In genomic region chr20:36235892-36236785, GRCh38 we compare ENCODE assay signal across 8 cellular contexts. TPM values are rescaled to one million over a fixed set of nuclear protein-coding genes. Genes with fewer than 3 reads are reported as not detected.
DNase-seq lines count a peak whose midpoint lies in the region; ATAC-seq and TF ChIP-seq lines count a peak whose summit lies in the region.

TSS of gene AAR2 (plus strand) at chr20:36236478. CDS start at chr20:36239869, 3,391 bp downstream.

- 13 to 18% (median 17%) methylated on average over 41 to 44 of the region's 44 CpGs for WGBS in spleen, 5 donors

- DNase-seq in GDM1 (lab: John Stamatoyannopoulos, UW) (peak; percentile 55), NCI-H2227 treated with DMSO at 0.1 percent for 48 hours (lab: John Stamatoyannopoulos, UW) (peak; percentile 84), cardiac fibroblast (ENCODE audit: low read depth in 2 of 2) (peak; percentile 83 to 85), iris pigment epithelial cell (ENCODE audit: low read depth) (peak; percentile 77), spleen (peak; percentile 93)
- DNase-seq in activated CD4-positive, CD25-positive, alpha-beta regulatory T cell (lab: John Stamatoyannopoulos, UW), result peak; percentile 64 to 77 (median 70)

- peaks cover 0 to 4% (median 0%) of the 10 kb centered on the region in 7 donors for H3K27me3 ChIP-seq in spleen (replicated peaks in 1 of 7)

- intact Hi-C loops in spleen (cut with DNase I; ENCODE audit: low total_unique reads), result no loop called here

- TF ChIP-seq CTCF in cardiac fibroblast (IDR thresholded peaks at IDR 0.05; ENCODE audit: low read depth, low read length) (no peak), spleen (IDR thresholded peaks at IDR 0.05 in 8 of 11, conservative IDR thresholded peaks at IDR 0.05 in 3 of 11) (no peak)

- peak within 1 kb of the TSS; percentile 43 to 87 (median 76) for H3K27ac ChIP-seq in spleen

- peak; percentile 84 for ATAC-seq in HG02798 (IDR thresholded peaks at IDR 0.05; ENCODE audit: poor library complexity, unreplicated experiment)
- ATAC-seq in GM18519 (IDR thresholded peaks at IDR 0.05; ENCODE audit: low FRiP score, unreplicated experiment), result no peak

- no peak for TF ChIP-seq POLR2A in spleen (IDR thresholded peaks at IDR 0.05)

- H3K4me1 ChIP-seq in spleen, result peaks cover 14 to 54% (median 30%) of the 10 kb centered on the region in 6 donors

- H3K9me3 ChIP-seq in spleen, result no peaks in the 10 kb centered on the region

- H3K36me3 ChIP-seq in spleen, result peaks cover 0 to 23% (median 16%) of the 10 kb centered on the region in 6 donors

- peak within 1 kb of the TSS; percentile 78 to 84 for H3K4me3 ChIP-seq in cardiac fibroblast (replicated peaks in 1 of 2; ENCODE audit: low read depth in 2 of 2, low read length in 2 of 2)
- H3K4me3 ChIP-seq in spleen, result peak within 1 kb of the TSS; percentile 51 to 91 (median 74)

RNA-seq across cellular contexts. Expression of gene AAR2, which starts in this region (rescaled TPM):
- total RNA-seq in spleen, result 10 to 100 TPM; 18.2 to 30.0 (median 21.9) TPM
- 10 to 100 TPM; 13.3 to 19.7 (median 18.2) TPM for polyA plus RNA-seq in spleen
